11 cellular contexts compared by ENCODE assay signal in the genomic region with DNA sequence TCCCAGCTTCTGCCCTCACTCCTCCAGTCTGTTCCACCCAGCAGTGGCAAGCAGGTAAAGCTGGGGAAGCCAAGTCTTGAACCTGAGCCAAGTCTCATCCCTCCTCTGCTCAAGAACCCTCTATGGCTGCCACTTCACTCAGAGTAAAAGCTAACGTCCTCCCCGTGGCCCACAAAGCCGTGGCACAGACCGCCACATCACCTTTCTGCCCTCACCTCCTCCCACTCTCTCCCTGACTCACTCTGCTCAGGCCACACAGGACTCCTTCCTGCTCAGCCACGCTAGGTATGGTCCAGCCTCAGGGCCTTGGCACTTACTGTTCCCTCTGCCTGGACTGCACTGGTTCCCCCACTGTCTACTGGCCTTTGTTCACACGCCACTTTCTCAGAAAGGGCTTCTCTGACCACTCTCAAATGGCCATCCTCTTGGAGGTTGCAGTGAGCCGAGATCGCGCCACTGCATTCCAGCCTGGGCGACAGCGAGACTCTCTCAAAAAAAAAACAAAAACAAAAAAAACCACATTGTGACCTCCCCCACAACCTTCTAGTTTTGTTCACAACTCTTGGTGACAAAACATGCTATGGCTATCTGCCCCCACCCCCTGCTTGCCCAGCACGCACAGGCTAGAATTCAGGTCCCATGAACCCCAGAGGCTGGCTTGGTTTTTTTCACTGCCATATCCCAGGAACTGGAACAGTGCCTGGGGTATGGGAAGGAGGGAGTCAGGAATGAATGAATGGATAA. TPM values are rescaled to one million over a fixed set of nuclear protein-coding genes. Genes with fewer than 3 reads are reported as not detected.
DNase-seq lines count a peak whose midpoint lies in the region; ATAC-seq and TF ChIP-seq lines count a peak whose summit lies in the region.
"Had no signal": no experiment of that assay in that cellular context is flagged by ENCODE, and none has a peak within 500 bp of the region (broad histone marks: within the 10 kb centered on the region; RNA-seq: fewer than 3 reads in every experiment).

No MANE protein-coding gene starts in this region.

- TF ChIP-seq POLR2A in ovary (IDR thresholded peaks at IDR 0.05): no peak

- no peaks in the 10 kb centered on the region for H3K36me3 ChIP-seq in ovary

- no peak for TF ChIP-seq CTCF in activated CD8-positive, alpha-beta T cell treated with anti-CD3 and anti-CD28 coated beads for 36 hours (IDR thresholded peaks at IDR 0.05)
- TF ChIP-seq CTCF in glutamatergic neuron (IDR thresholded peaks at IDR 0.05; ENCODE audit: partially characterized antibody, unreplicated experiment) (no peak), type B pancreatic cell (conservative IDR thresholded peaks at IDR 0.05) (no peak), ovary (IDR thresholded peaks at IDR 0.05) (no peak)

- H3K27me3 ChIP-seq in ovary: no peaks in the 10 kb centered on the region

- ATAC-seq in Right ventricle myocardium inferior: no peak
- no peak for ATAC-seq in left cardiac atrium
- ATAC-seq in activated CD8-positive, alpha-beta T cell treated with anti-CD3 and anti-CD28 coated beads for 36 hours: peak; percentile 29
- ATAC-seq in GM21786 (IDR thresholded peaks at IDR 0.05; ENCODE audit: unreplicated experiment): no peak

- H3K4me3 ChIP-seq in ovary: no peak overlapping the region

- no peak overlapping the region for H3K4me3 Mint-ChIP-seq in activated CD8-positive, alpha-beta T cell treated with anti-CD3 and anti-CD28 coated beads for 36 hours
- H3K4me3 Mint-ChIP-seq in glutamatergic neuron (ENCODE audit: unreplicated experiment) (peak overlapping the region; percentile 38), type B pancreatic cell (peak overlapping the region; percentile 45)

- WGBS in ovary, 3 donors: 43 to 70% (median 51%) methylated on average over 12 of the region's 12 CpGs

- no peak overlapping the region for H3K27ac ChIP-seq in ovary
- H3K27ac ChIP-seq: VCaP had no signal

- H3K36me3 Mint-ChIP-seq in activated CD8-positive, alpha-beta T cell treated with anti-CD3 and anti-CD28 coated beads for 36 hours (ENCODE audit: low read depth): peaks cover 1% of the 10 kb centered on the region
- H3K36me3 Mint-ChIP-seq in glutamatergic neuron (ENCODE audit: unreplicated experiment): no peaks in the 10 kb centered on the region
- H3K36me3 Mint-ChIP-seq in type B pancreatic cell: no peaks in the 10 kb centered on the region
- H3K36me3 Mint-ChIP-seq: naive B cell had no signal

- peak overlapping the region; percentile 66 for H3K27ac Mint-ChIP-seq in activated CD8-positive, alpha-beta T cell treated with anti-CD3 and anti-CD28 coated beads for 36 hours
- H3K27ac Mint-ChIP-seq in glutamatergic neuron (ENCODE audit: unreplicated experiment) (peak overlapping the region; percentile 36), type B pancreatic cell (peak overlapping the region; percentile 81)

- CTCF ChIA-PET in activated CD8-positive, alpha-beta T cell treated with anti-CD3 and anti-CD28 coated beads for 36 hours (lab: Charles Lee): interaction anchor here (0.6 to 3.3 kb wide), 31 partner anchors 9 to 313 kb away, joined by 3 to 28 read pairs (median 5); a partner anchor contains a TSS

- DNase-seq in Right ventricle myocardium inferior (ENCODE audit: missing footprints) (peak; percentile 18), left cardiac atrium (no peak), glutamatergic neuron (no peak), type B pancreatic cell (ENCODE audit: extremely low spot score, unreplicated experiment) (no peak), foreskin melanocyte (no peak), ovary (no peak)
- DNase-seq in activated CD8-positive, alpha-beta T cell treated with anti-CD3 and anti-CD28 coated beads for 36 hours: peak; percentile 68
- DNase-seq: DMS 273 treated with DMSO at 0.1 percent for 48 hours had no signal

- H3K4me1 ChIP-seq in ovary (ENCODE audit: insufficient read depth): peaks cover 9% of the 10 kb centered on the region

- no peak for TF ChIP-seq EP300 in ovary (IDR thresholded peaks at IDR 0.05)

- H3K9me3 Mint-ChIP-seq in activated CD8-positive, alpha-beta T cell treated with anti-CD3 and anti-CD28 coated beads for 36 hours: no peaks in the 10 kb centered on the region
- H3K9me3 Mint-ChIP-seq in glutamatergic neuron (ENCODE audit: unreplicated experiment): peaks cover 4% of the 10 kb centered on the region
- H3K9me3 Mint-ChIP-seq in type B pancreatic cell: no peaks in the 10 kb centered on the region
- H3K9me3 Mint-ChIP-seq: naive B cell had no signal

- POLR2A ChIA-PET in activated CD8-positive, alpha-beta T cell treated with anti-CD3 and anti-CD28 coated beads for 36 hours (lab: Charles Lee): no interaction called here

- intact Hi-C loops in Right ventricle myocardium inferior (cut with DNase I) (no loop called here), left cardiac atrium (cut with DNase I) (no loop called here), ovary (cut with DNase I) (no loop called here)
- intact Hi-C loops in activated CD8-positive, alpha-beta T cell treated with anti-CD3 and anti-CD28 coated beads for 36 hours (cut with micrococcal nuclease): no loop called here

- no peaks in the 10 kb centered on the region for H3K9me3 ChIP-seq in ovary

- H3K27me3 Mint-ChIP-seq in activated CD8-positive, alpha-beta T cell treated with anti-CD3 and anti-CD28 coated beads for 36 hours: no peaks in the 10 kb centered on the region
- H3K27me3 Mint-ChIP-seq in glutamatergic neuron (ENCODE audit: unreplicated experiment): peaks cover 8% of the 10 kb centered on the region
- H3K27me3 Mint-ChIP-seq in type B pancreatic cell: no peaks in the 10 kb centered on the region
- H3K27me3 Mint-ChIP-seq: naive B cell had no signal

- H3K4me1 Mint-ChIP-seq in activated CD8-positive, alpha-beta T cell treated with anti-CD3 and anti-CD28 coated beads for 36 hours (ENCODE audit: low read depth): peaks cover 47% of the 10 kb centered on the region
- peaks cover 10% of the 10 kb centered on the region for H3K4me1 Mint-ChIP-seq in glutamatergic neuron (ENCODE audit: low read depth, unreplicated experiment)
- peaks cover 14% of the 10 kb centered on the region for H3K4me1 Mint-ChIP-seq in type B pancreatic cell (ENCODE audit: unreplicated experiment)

RNA-seq across cellular contexts. Expression of a gene that starts 15.8 kb away (rescaled TPM):
- total RNA-seq in Right ventricle myocardium inferior (529 TPM), left cardiac atrium (100 to 1,000 TPM; 357 to 393 TPM), glutamatergic neuron (ENCODE audit: unreplicated experiment) (145 TPM), type B pancreatic cell (ENCODE audit: low replicate concordance) (137 and 188 TPM in 2 replicates), ovary (100 to 1,000 TPM in 6 of 7 donors, 10 to 100 TPM in 1; 86.9 to 429 (median 143) TPM)
- 100 to 1,000 TPM; 123 to 135 TPM for total RNA-seq in activated CD8-positive, alpha-beta T cell treated with anti-CD3 and anti-CD28 coated beads for 36 hours
- polyA plus RNA-seq in ovary: 100 to 1,000 TPM in 1 of 2 donors, not detected in 1; 317 TPM

RNA-seq across cellular contexts. Expression of a gene that starts 26.7 kb away (rescaled TPM):
- 77.4 TPM for total RNA-seq in Right ventricle myocardium inferior
- total RNA-seq in left cardiac atrium: 100 to 1,000 TPM in 1 of 2 donors, 10 to 100 TPM in 1; 85.7 to 108 TPM
- total RNA-seq in activated CD8-positive, alpha-beta T cell treated with anti-CD3 and anti-CD28 coated beads for 36 hours: 10 to 100 TPM; 93.5 to 98.5 TPM
- 102 TPM for total RNA-seq in glutamatergic neuron (ENCODE audit: unreplicated experiment)
- 171 and 240 TPM in 2 replicates for total RNA-seq in type B pancreatic cell (ENCODE audit: low replicate concordance)
- total RNA-seq in ovary: 100 to 1,000 TPM in 2 of 7 donors, 10 to 100 TPM in 5; 22.3 to 115 (median 78.2) TPM
- 10 to 100 TPM; 92.4 to 97.4 TPM for polyA plus RNA-seq in ovary

RNA-seq across cellular contexts. Expression of a gene that starts 26.8 kb away (rescaled TPM):
- not detected for total RNA-seq in Right ventricle myocardium inferior
- not detected for total RNA-seq in left cardiac atrium
- total RNA-seq in activated CD8-positive, alpha-beta T cell treated with anti-CD3 and anti-CD28 coated beads for 36 hours: under 1 TPM; 0.60 to 0.83 TPM
- not detected for total RNA-seq in glutamatergic neuron (ENCODE audit: unreplicated experiment)
- not detected in 2 replicates for total RNA-seq in type B pancreatic cell (ENCODE audit: low replicate concordance)
- total RNA-seq in ovary: under 1 TPM in 2 of 7 donors, not detected in 5; 0.20 TPM
- polyA plus RNA-seq in ovary: under 1 TPM in 1 of 2 donors, not detected in 1; 0.12 TPM

RNA-seq across cellular contexts. Expression of a gene that starts 37.9 kb away (rescaled TPM):
- 46.9 TPM for total RNA-seq in Right ventricle myocardium inferior
- total RNA-seq in left cardiac atrium: 10 to 100 TPM; 50.7 to 70.5 TPM
- total RNA-seq in activated CD8-positive, alpha-beta T cell treated with anti-CD3 and anti-CD28 coated beads for 36 hours: 10 to 100 TPM; 52.0 to 59.6 TPM
- total RNA-seq in glutamatergic neuron (ENCODE audit: unreplicated experiment): 53.9 TPM
- 142 and 277 TPM in 2 replicates for total RNA-seq in type B pancreatic cell (ENCODE audit: low replicate concordance)
- total RNA-seq in ovary: 100 to 1,000 TPM in 3 of 7 donors, 10 to 100 TPM in 4; 53.7 to 151 (median 75.1) TPM
- 100 to 1,000 TPM in 1 of 2 donors, 10 to 100 TPM in 1; 52.4 to 123 TPM for polyA plus RNA-seq in ovary

Comparison
In these comparisons a context has a peak if more than half of its experiments do, and no peak if none do; other contexts are left out.
1. DNase-seq: peak in Right ventricle myocardium inferior (single experiment) and activated CD8-positive, alpha-beta T cell treated with anti-CD3 and anti-CD28 coated beads for 36 hours (single experiment); none in left cardiac atrium (single experiment), glutamatergic neuron (single experiment), type B pancreatic cell (single experiment), foreskin melanocyte (single experiment) and ovary (0 of 5).
2. Peak in every context shown above with its lines, with median percentiles within 50 percentile points of each other: H3K27ac Mint-ChIP-seq.